In genomic region chr6:11103065-11103464, GRCh38 we compare ENCODE assay signal across 25 cellular contexts. TPM values are rescaled to one million over a fixed set of nuclear protein-coding genes. Genes with fewer than 3 reads are reported as not detected.
A peak's percentile ranks its signal among the peaks of the same experiment; 100 is the strongest.
DNase-seq lines count a peak whose midpoint lies in the region; ATAC-seq, FAIRE-seq and TF ChIP-seq lines count a peak whose summit lies in the region.
"Had no signal": no experiment of that assay in that cellular context is flagged by ENCODE, and none has a peak within 500 bp of the region (broad histone marks: within the 10 kb centered on the region; RNA-seq: fewer than 3 reads in every experiment).

No MANE protein-coding gene starts in this region.

- H3K27me3 ChIP-seq in BLaER1 (no peaks in the 10 kb centered on the region), K562 (ENCODE audit: control insufficient read depth in 2 of 2, insufficient read depth in 2 of 2, low read length in 2 of 2) (no peaks in the 10 kb centered on the region), trophoblast cell (ENCODE audit: insufficient read depth, low read length) (no peaks in the 10 kb centered on the region), prostate gland (replicated peaks; ENCODE audit: insufficient read depth) (no peaks in the 10 kb centered on the region)

- H3K4me3 ChIP-seq in BLaER1 (no peak overlapping the region), K562 (no peak overlapping the region), trophoblast cell (ENCODE audit: low read depth, low read length) (no peak overlapping the region), prostate gland (no peak overlapping the region)
- H3K4me3 ChIP-seq: A549, GM12878, GM23338 had no signal

- no peak overlapping the region for H2AK5ac ChIP-seq in trophoblast cell (ENCODE audit: low read length)

- H3K79me2 ChIP-seq in K562 (ENCODE audit: control insufficient read depth, insufficient read depth, low read length) (peaks cover 75% of the 10 kb centered on the region), trophoblast cell (ENCODE audit: control insufficient read depth, insufficient read depth, low read length, poor library complexity) (peaks cover 14% of the 10 kb centered on the region)

- intact Hi-C loops in K562 (cut with micrococcal nuclease) (no loop called here), prostate gland (cut with DNase I) (no loop called here)

- no peak for TF ChIP-seq RAD21 in K562 (CRISPR knock-in tag; conservative IDR thresholded peaks at IDR 0.05 in 1 of 2, IDR thresholded peaks at IDR 0.05 in 1 of 2)

- no peak overlapping the region for H2BK12ac ChIP-seq in trophoblast cell (ENCODE audit: low read length)

- POLR2A ChIA-PET in K562 (lab: Yijun Ruan, JAX): interaction anchor here (0.9 to 2.1 kb wide), 2 partner anchors 8 to 15 kb away, joined by 3 to 4 read pairs; no protein-coding TSS in a partner anchor

- H3K9me1 ChIP-seq in K562 (ENCODE audit: control insufficient read depth, insufficient read depth, low read length): no peaks in the 10 kb centered on the region

- BruUV-seq in K562 (replicated peaks; lab: Mats Ljungman, UMichigan): no TSS peak

- no peaks in the 10 kb centered on the region for H3K79me1 ChIP-seq in trophoblast cell (ENCODE audit: low read length)

- H3K4me1 ChIP-seq in BLaER1: peaks cover 9% of the 10 kb centered on the region; the same call in 1 of the 2 replicates
- H3K4me1 ChIP-seq in K562 (replicated peaks in 1 of 2; ENCODE audit: control insufficient read depth in 2 of 2, insufficient read depth in 2 of 2, low read length in 2 of 2): no peaks in the 10 kb centered on the region; a peak in 2 of 5 replicates
- peaks cover 2 to 6% of the 10 kb centered on the region in 2 experiments for H3K4me1 ChIP-seq in trophoblast cell (ENCODE audit: control insufficient read depth in 1 of 2, insufficient read depth in 2 of 2, low read length in 2 of 2)
- H3K4me1 ChIP-seq in prostate gland (replicated peaks): no peaks in the 10 kb centered on the region

- H3K4ac ChIP-seq in trophoblast cell (ENCODE audit: low read depth, low read length): peak overlapping the region; percentile 2

- H4K91ac ChIP-seq in trophoblast cell (ENCODE audit: low read depth, low read length): no peak overlapping the region

- peaks cover 17% of the 10 kb centered on the region; the same call in 1 of the 2 replicates for H4K20me1 ChIP-seq in BLaER1
- peaks cover 6% of the 10 kb centered on the region for H4K20me1 ChIP-seq in K562 (replicated peaks; ENCODE audit: control insufficient read depth, insufficient read depth, low read length)

- no peak for TF ChIP-seq EP300 in K562 (IDR thresholded peaks at IDR 0.05; ENCODE audit: low read length)

- CTCF ChIA-PET in K562 (lab: Yijun Ruan, JAX; ENCODE audit: low intra/inter-chr PET ratio): no interaction called here

- FAIRE-seq in K562 (lab: Jason Lieb, UNC): no peak
- FAIRE-seq: A549, GM12878, GM19239 had no signal

- in situ Hi-C loops in K562 (cut with MboI): no loop called here

- peak overlapping the region; percentile 18 for H3K4me2 ChIP-seq in BLaER1
- no peak overlapping the region for H3K4me2 ChIP-seq in K562 (ENCODE audit: insufficient read depth, low read length)
- no peak overlapping the region for H3K4me2 ChIP-seq in trophoblast cell (ENCODE audit: low read length)
- H3K4me2 ChIP-seq: A549, GM23338 had no signal

- H3K14ac ChIP-seq in trophoblast cell (ENCODE audit: low read length): no peak overlapping the region

- no peak overlapping the region for H2BK120ac ChIP-seq in trophoblast cell (ENCODE audit: insufficient read depth, low read length, poor library complexity)

- H3K9ac ChIP-seq in BLaER1 (no peak overlapping the region), K562 (ENCODE audit: insufficient read depth in 1 of 2, low read depth in 2 of 2, low read length in 2 of 2) (no peak overlapping the region), trophoblast cell (ENCODE audit: low read length) (no peak overlapping the region)

- H3K27ac ChIP-seq in BLaER1 (no peak overlapping the region), KOPT-K1 (ENCODE audit: low read depth, low read length, poor library complexity, severe bottlenecking) (peak overlapping the region; percentile 65), K562 (ENCODE audit: extremely low read depth, low read depth, low read length) (no peak overlapping the region), trophoblast cell (ENCODE audit: low read depth, low read length) (no peak overlapping the region), prostate gland (no peak overlapping the region)
- H3K27ac ChIP-seq: 22Rv1, A549, C4-2B had no signal

- H4K12ac ChIP-seq in trophoblast cell (ENCODE audit: low read depth, low read length): no peak overlapping the region

- ATAC-seq in K562: no peak
- ATAC-seq: A549; CD8-positive, alpha-beta T cell; GM12878; GM23338; HCT116 had no signal

- H2AFZ ChIP-seq in K562 (ENCODE audit: low read depth, low read length) (no peak overlapping the region), trophoblast cell (ENCODE audit: insufficient read depth, low read length, poor library complexity) (no peak overlapping the region)
- H2AFZ ChIP-seq: GM23338 had no signal

- H3K18ac ChIP-seq in trophoblast cell (ENCODE audit: low read length): no peak overlapping the region

- H3K9me3 ChIP-seq in BLaER1 (peaks cover 80% of the 10 kb centered on the region), KOPT-K1 (ENCODE audit: insufficient read depth, low read length, poor library complexity, severe bottlenecking) (peaks cover 17% of the 10 kb centered on the region), K562 (replicated peaks; ENCODE audit: control insufficient read depth, insufficient read depth, low read depth, low read length) (no peaks in the 10 kb centered on the region), trophoblast cell (ENCODE audit: insufficient read depth, low read depth, low read length) (no peaks in the 10 kb centered on the region), prostate gland (no peaks in the 10 kb centered on the region)
- H3K9me3 ChIP-seq: Caco-2 had no signal

- no peak overlapping the region for H2BK5ac ChIP-seq in trophoblast cell (ENCODE audit: low read depth, low read length, poor library complexity)

- peaks cover 57% of the 10 kb centered on the region for H3K36me3 ChIP-seq in BLaER1
- H3K36me3 ChIP-seq in KOPT-K1 (ENCODE audit: insufficient read depth, low read length): peaks cover 11% of the 10 kb centered on the region; the same call in 1 of the 2 replicates
- peaks cover 7% of the 10 kb centered on the region; the same call in 1 of the 3 replicates for H3K36me3 ChIP-seq in K562 (ENCODE audit: control insufficient read depth, insufficient read depth, low read length)
- H3K36me3 ChIP-seq in trophoblast cell (ENCODE audit: control insufficient read depth in 1 of 2, insufficient read depth in 2 of 2, low read length in 2 of 2): peaks cover 2 to 3% of the 10 kb centered on the region in 2 experiments
- no peaks in the 10 kb centered on the region for H3K36me3 ChIP-seq in prostate gland

- TF ChIP-seq CTCF in K562 (IDR thresholded peaks at IDR 0.05 in 2 of 3, conservative IDR thresholded peaks at IDR 0.05 in 1 of 3; ENCODE audit: insufficient read depth in 2 of 3, low read depth in 1 of 3, low read length in 3 of 3): no peak
- TF ChIP-seq CTCF in prostate gland (IDR thresholded peaks at IDR 0.05): no peak

- H4K8ac ChIP-seq in trophoblast cell (ENCODE audit: low read depth, low read length): no peak overlapping the region

- H3K23ac ChIP-seq in trophoblast cell (ENCODE audit: low read length): no peak overlapping the region

- DNase-seq in K562 (ENCODE audit: extremely low read depth in 1 of 4, low spot score in 3 of 4): no peak
- no peak for DNase-seq in trophoblast cell
- no peak for DNase-seq in cerebellar nuclear complex (lab: John Stamatoyannopoulos, UW)
- no peak for DNase-seq in A172 (ENCODE audit: low spot score)
- DNase-seq in prostate gland (ENCODE audit: low spot score): no peak
- DNase-seq: ACHN; AML-193; Caco-2; CD4-positive, CD25-positive, alpha-beta regulatory T cell; CD8-positive, alpha-beta T cell; DMS153; EL; GDM1; H9 had no signal

- TF ChIP-seq POLR2A in K562 (conservative IDR thresholded peaks at IDR 0.05) (no peak), prostate gland (IDR thresholded peaks at IDR 0.05) (no peak)

- WGBS in K562 (ENCODE audit: insufficient coverage, low coverage, missing lambda C conversion rate): 75% methylated on average over 5 of the region's 5 CpGs
- no CpG with 5 or more reads among the region's 5 CpGs for WGBS in trophoblast cell (ENCODE audit: extremely low coverage, insufficient coverage, insufficient read length)
- WGBS in prostate gland: 86% methylated on average over 5 of the region's 5 CpGs

RNA-seq across cellular contexts. Expression of gene ERVFRD-1, which starts 8.5 kb away (rescaled TPM):
- not detected in 2 replicates for total RNA-seq in K562 (2011; cell fraction: chromatin; rRNA removed; ENCODE audit: low replicate concordance)
- total RNA-seq in K562 (2011; cell fraction: nucleolus; rRNA removed): not detected in 2 replicates
- 0.15 TPM in 1 of 2 replicates, not detected in the other for total RNA-seq in K562 (2011; cell fraction: nucleoplasm; rRNA removed)
- total RNA-seq in K562 (2014; rRNA removed) (0.05 and 0.16 TPM in 2 replicates), K562 (2014; rRNA removed; fragmentation: Illumina TruSeq; extraction: Trizol) (0.06 TPM in 1 of 2 replicates, not detected in the other), K562 (2015; rRNA removed; fragmentation: Illumina TruSeq; extraction: Trizol) (0.08 and 0.14 TPM in 2 replicates), K562 (2021) (0.04 and 0.09 TPM in 2 replicates), prostate gland (not detected)
- polyA plus RNA-seq in K562 (2011; rRNA removed) (not detected in 2 replicates), K562 (2014; fragmentation: Illumina TruSeq; extraction: Trizol) (0.04 and 0.10 TPM in 2 replicates), K562 (2014; fragmentation: Nextera tagmentation; extraction: Ambion mirVana) (under 1 TPM; 0.07 to 0.10 TPM), K562 (2014; rRNA removed) (0.05 TPM in 2 replicates)
- not detected in 2 replicates for polyA plus RNA-seq in K562 (2011; cell fraction: cytosol; rRNA removed)
- not detected in 2 replicates for polyA plus RNA-seq in K562 (2011; cell fraction: nucleus; rRNA removed)
- 0.34 and 1.7 TPM in 2 replicates for polyA plus RNA-seq in K562 (2012)
- polyA minus RNA-seq in K562 (2011; rRNA and poly(A)+ RNA removed): not detected in 2 replicates
- polyA minus RNA-seq in K562 (2011; cell fraction: cytosol; rRNA and poly(A)+ RNA removed): not detected in 2 replicates
- polyA minus RNA-seq in K562 (2011; cell fraction: nucleus; rRNA and poly(A)+ RNA removed): not detected in 2 replicates
- polyA plus RNA-seq in trophoblast cell (2013): 216 and 232 TPM in 2 replicates
- not detected in 2 replicates for total RNA-seq in A172 (2014; rRNA removed; shearing (Covaris generic))
- total RNA-seq: CD4-positive, CD25-positive, alpha-beta regulatory T cell; CD8-positive, alpha-beta T cell; GM12878; GM23338; H4; H9 had no signal
- polyA plus RNA-seq: A549, BJ had no signal

RNA-seq across cellular contexts. Expression of gene SMIM13, which starts 9.4 kb away (rescaled TPM):
- 4.2 and 16.1 TPM in 2 replicates for total RNA-seq in K562 (2011; cell fraction: chromatin; rRNA removed; ENCODE audit: low replicate concordance)
- 2.2 and 3.4 TPM in 2 replicates for total RNA-seq in K562 (2011; cell fraction: nucleolus; rRNA removed)
- 9.5 and 15.3 TPM in 2 replicates for total RNA-seq in K562 (2011; cell fraction: nucleoplasm; rRNA removed)
- 10.1 and 11.7 TPM in 2 replicates for total RNA-seq in K562 (2014; rRNA removed)
- total RNA-seq in K562 (2014; rRNA removed; fragmentation: Illumina TruSeq; extraction: Trizol): 21.5 and 23.7 TPM in 2 replicates
- total RNA-seq in K562 (2015; rRNA removed; fragmentation: Illumina TruSeq; extraction: Trizol): 12.1 and 13.0 TPM in 2 replicates
- 23.0 and 24.8 TPM in 2 replicates for total RNA-seq in K562 (2021)
- polyA plus RNA-seq in K562 (2011; rRNA removed): 7.1 and 8.9 TPM in 2 replicates
- polyA plus RNA-seq in K562 (2011; cell fraction: cytosol; rRNA removed): 1.7 and 3.4 TPM in 2 replicates
- 2.4 and 3.3 TPM in 2 replicates for polyA plus RNA-seq in K562 (2011; cell fraction: nucleus; rRNA removed)
- 12.6 and 15.8 TPM in 2 replicates for polyA plus RNA-seq in K562 (2012)
- polyA plus RNA-seq in K562 (2014; fragmentation: Illumina TruSeq; extraction: Trizol): 14.5 and 15.2 TPM in 2 replicates
- 1 to 10 TPM; 5.5 to 7.2 TPM for polyA plus RNA-seq in K562 (2014; fragmentation: Nextera tagmentation; extraction: Ambion mirVana)
- 7.7 and 8.7 TPM in 2 replicates for polyA plus RNA-seq in K562 (2014; rRNA removed)
- 13.3 and 17.7 TPM in 2 replicates for polyA minus RNA-seq in K562 (2011; rRNA and poly(A)+ RNA removed)
- polyA minus RNA-seq in K562 (2011; cell fraction: cytosol; rRNA and poly(A)+ RNA removed): 7.8 and 8.5 TPM in 2 replicates
- polyA minus RNA-seq in K562 (2011; cell fraction: nucleus; rRNA and poly(A)+ RNA removed): 2.8 and 5.9 TPM in 2 replicates
- polyA plus RNA-seq in trophoblast cell (2013): 26.5 and 28.9 TPM in 2 replicates
- total RNA-seq in A172 (2014; rRNA removed; shearing (Covaris generic)): 12.3 and 12.9 TPM in 2 replicates
- total RNA-seq in prostate gland: 1 to 10 TPM; 4.4 to 7.2 TPM

RNA-seq across cellular contexts. Expression of gene ELOVL2, which starts 59.0 kb away (rescaled TPM):
- 0.09 and 0.23 TPM in 2 replicates for total RNA-seq in K562 (2011; cell fraction: chromatin; rRNA removed; ENCODE audit: low replicate concordance)
- total RNA-seq in K562 (2011; cell fraction: nucleolus; rRNA removed): 0.13 and 0.17 TPM in 2 replicates
- total RNA-seq in K562 (2011; cell fraction: nucleoplasm; rRNA removed): 0.22 and 0.76 TPM in 2 replicates
- total RNA-seq in K562 (2014; rRNA removed) (0.05 and 0.33 TPM in 2 replicates), K562 (2014; rRNA removed; fragmentation: Illumina TruSeq; extraction: Trizol) (0.36 and 0.48 TPM in 2 replicates), K562 (2015; rRNA removed; fragmentation: Illumina TruSeq; extraction: Trizol) (0.30 and 0.47 TPM in 2 replicates), K562 (2021) (0.29 and 0.31 TPM in 2 replicates), prostate gland (10 to 100 TPM; 15.5 to 17.9 TPM)
- polyA plus RNA-seq in K562 (2011; rRNA removed) (0.35 and 0.96 TPM in 2 replicates), K562 (2014; fragmentation: Illumina TruSeq; extraction: Trizol) (0.35 and 0.56 TPM in 2 replicates), K562 (2014; fragmentation: Nextera tagmentation; extraction: Ambion mirVana) (under 1 TPM; 0.14 to 0.20 TPM), K562 (2014; rRNA removed) (0.17 and 0.23 TPM in 2 replicates)
- 0.15 and 0.31 TPM in 2 replicates for polyA plus RNA-seq in K562 (2011; cell fraction: cytosol; rRNA removed)
- polyA plus RNA-seq in K562 (2011; cell fraction: nucleus; rRNA removed): 0.07 and 0.21 TPM in 2 replicates
- polyA plus RNA-seq in K562 (2012): 0.57 and 0.64 TPM in 2 replicates
- polyA minus RNA-seq in K562 (2011; rRNA and poly(A)+ RNA removed): 0.39 and 1.0 TPM in 2 replicates
- 0.27 and 0.29 TPM in 2 replicates for polyA minus RNA-seq in K562 (2011; cell fraction: cytosol; rRNA and poly(A)+ RNA removed)
- 0.27 TPM in 1 of 2 replicates, not detected in the other for polyA minus RNA-seq in K562 (2011; cell fraction: nucleus; rRNA and poly(A)+ RNA removed)
- polyA plus RNA-seq in trophoblast cell (2013): 0.90 and 1.0 TPM in 2 replicates
- total RNA-seq in A172 (2014; rRNA removed; shearing (Covaris generic)): 9.4 and 10.5 TPM in 2 replicates
- total RNA-seq: Caco-2; CD4-positive, CD25-positive, alpha-beta regulatory T cell; CD8-positive, alpha-beta T cell; GM12878 had no signal
- polyA plus RNA-seq: CD4-positive, CD25-positive, alpha-beta regulatory T cell had no signal
